2 cellular contexts compared by ENCODE assay signal in genomic region chr17:60277258-60277657, GRCh38.
TF ChIP-seq lines count a peak whose summit lies in the region.

No MANE protein-coding gene starts in this region.

TF ChIP-seq in IMR-90, 13 proteins besides CTCF, POLR2A, EP300 and RAD21:
- TF ChIP-seq NFE2L2 (IDR thresholded peaks at IDR 0.05; ENCODE audit: low read depth, low read length) (no peak), CHD1 (IDR thresholded peaks at IDR 0.05; ENCODE audit: low read depth, low read length) (no peak), MAZ (IDR thresholded peaks at IDR 0.05; ENCODE audit: borderline replicate concordance, low read depth, low read length) (no peak), MAFK (IDR thresholded peaks at IDR 0.05; ENCODE audit: low read depth, low read length) (no peak), ELK1 (IDR thresholded peaks at IDR 0.05; ENCODE audit: borderline replicate concordance, low read depth, low read length) (no peak), SMC3 (IDR thresholded peaks at IDR 0.05; ENCODE audit: low read depth, low read length) (no peak), RFX5 (IDR thresholded peaks at IDR 0.05; ENCODE audit: low read depth, low read length) (no peak), BHLHE40 (IDR thresholded peaks at IDR 0.05; ENCODE audit: low read depth, low read length) (no peak), MXI1 (IDR thresholded peaks at IDR 0.05; ENCODE audit: borderline replicate concordance, low read depth, low read length) (no peak), USF2 (IDR thresholded peaks at IDR 0.05; ENCODE audit: low read depth, low read length) (no peak), CEBPB (IDR thresholded peaks at IDR 0.05; ENCODE audit: low read depth, low read length) (no peak), FOS (IDR thresholded peaks at IDR 0.05; ENCODE audit: low read depth, low read length) (no peak), RCOR1 (IDR thresholded peaks at IDR 0.05; ENCODE audit: insufficient replicate concordance, low read length) (no peak)

TF ChIP-seq in GM12878, 131 proteins besides CTCF, POLR2A, EP300 and RAD21:
- no peak for TF ChIP-seq SUPT20H (IDR thresholded peaks at IDR 0.05; ENCODE audit: borderline replicate concordance, control insufficient read depth, low read depth, low read length)
- peak in 1 of 2 experiments; percentile 73; a peak in 1 of 4 replicates for TF ChIP-seq ETV6 (conservative IDR thresholded peaks at IDR 0.05 in 1 of 2, IDR thresholded peaks at IDR 0.05 in 1 of 2; ENCODE audit: borderline replicate concordance in 1 of 2, low read depth in 1 of 2)
- TF ChIP-seq NFXL1 (IDR thresholded peaks at IDR 0.05; ENCODE audit: borderline replicate concordance), result 0 out of 2 replicates have a peak, but pooled peaks have one; percentile 28
- no peak for TF ChIP-seq BCL11A (IDR thresholded peaks at IDR 0.05; ENCODE audit: low read depth, low read length)
- TF ChIP-seq E2F8 (IDR thresholded peaks at IDR 0.05; ENCODE audit: low read depth, partially characterized antibody), result no peak
- no peak for TF ChIP-seq SRF (IDR thresholded peaks at IDR 0.05; ENCODE audit: low read depth in 2 of 2, low read length in 2 of 2)
- no peak for TF ChIP-seq WRNIP1 (IDR thresholded peaks at IDR 0.05; ENCODE audit: borderline replicate concordance, low read depth, low read length)
- no peak for TF ChIP-seq ZNF687 (IDR thresholded peaks at IDR 0.05)
- TF ChIP-seq JUNB (IDR thresholded peaks at IDR 0.05), result no peak
- no peak for TF ChIP-seq MYC (IDR thresholded peaks at IDR 0.05; ENCODE audit: insufficient read depth, insufficient read length, insufficient replicate concordance, low read length, severe bottlenecking)
- no peak for TF ChIP-seq FOXM1 (IDR thresholded peaks at IDR 0.05; ENCODE audit: low read depth, low read length)
- TF ChIP-seq CREM (IDR thresholded peaks at IDR 0.05; ENCODE audit: low read depth), result no peak
- no peak for TF ChIP-seq YBX1 (IDR thresholded peaks at IDR 0.05)
- no peak for TF ChIP-seq PKNOX1 (IDR thresholded peaks at IDR 0.05)
- TF ChIP-seq NBN (IDR thresholded peaks at IDR 0.05), result no peak
TF ChIP-seq in GM12878: peak in this region for 2.
